Comparison of ENCODE assay signal across 1 cellular context in the genomic region with DNA sequence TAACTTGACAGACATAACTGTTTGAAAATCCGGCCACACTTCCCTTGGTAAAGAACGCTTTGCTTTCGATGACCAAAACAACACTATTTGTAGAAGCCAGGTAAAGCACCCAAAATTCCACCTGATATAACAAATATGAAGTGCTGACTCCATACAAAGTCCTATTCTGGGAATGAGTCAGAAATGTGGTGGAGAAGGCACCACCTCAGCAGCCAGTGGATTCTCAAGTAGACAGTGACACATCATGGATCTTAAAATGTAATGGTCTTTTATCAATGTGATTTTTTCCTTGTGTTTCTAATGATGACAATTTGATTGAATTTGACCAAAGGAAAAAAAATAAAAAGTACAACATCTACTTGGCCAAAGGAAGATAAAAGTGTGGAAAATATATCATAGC.
TF ChIP-seq lines count a peak whose summit lies in the region.

No MANE protein-coding gene starts in this region.

TF ChIP-seq in GM23338, 12 proteins besides CTCF, POLR2A, EP300 and RAD21:
- no peak for TF ChIP-seq EZH2phosphoT487 (IDR thresholded peaks at IDR 0.05; ENCODE audit: unreplicated experiment)
